Comparison of ENCODE assay signal across 16 cellular contexts in genomic region chr7:91569702-91570457, GRCh38.
DNase-seq lines count a peak whose midpoint lies in the region; ATAC-seq lines count a peak whose summit lies in the region.
"Had no signal": no experiment of that assay in that cellular context is flagged by ENCODE, and none has a peak within 500 bp of the region (broad histone marks: within the 10 kb centered on the region; RNA-seq: fewer than 3 reads in every experiment).

No MANE protein-coding gene starts in this region.

- ATAC-seq in esophagus mucosa (peak; percentile 67), HG03342 (IDR thresholded peaks at IDR 0.05; ENCODE audit: unreplicated experiment) (no peak)
- ATAC-seq: effector memory CD8-positive, alpha-beta T cell; left colon; pancreas had no signal

- H3K9ac ChIP-seq in GM23248 = no peak overlapping the region

- no peaks in the 10 kb centered on the region for H3K79me2 ChIP-seq in GM23248 (ENCODE audit: insufficient read depth)

- H3K9me2 ChIP-seq in GM23248 (ENCODE audit: insufficient read depth) = no peaks in the 10 kb centered on the region

- no peak overlapping the region for H3K4me2 ChIP-seq in GM23248 (ENCODE audit: unreplicated experiment)

- peaks cover 7% of the 10 kb centered on the region; the same call in 1 of the 2 replicates for H3K27me3 ChIP-seq in GM23248 (replicated peaks; ENCODE audit: insufficient read depth)
- H3K27me3 ChIP-seq: ascending aorta, pancreas had no signal

- DNase-seq in GM23248 (peak; percentile 39), NCI-H345 treated with DMSO at 0.1 percent for 48 hours (lab: John Stamatoyannopoulos, UW; ENCODE audit: unreplicated experiment) (peak; percentile 48), skeletal muscle cell (ENCODE audit: low read depth) (peak; percentile 64), D341Med (ENCODE audit: low spot score) (no peak), posterior vena cava (ENCODE audit: low spot score) (no peak)
- DNase-seq: activated naive CD4-positive, alpha-beta T cell treated with Interleukin-2 at 50 U/mL for 16 hours; activated T-cell treated with anti-CD3 and anti-CD28 coated beads for 4 hours; effector memory CD8-positive, alpha-beta T cell; left colon; NCI-H1694 treated with DMSO at 0.1 percent for 48 hours; pancreas; small intestine; stimulated activated CD4-positive, alpha-beta T cell treated with anti-CD3 and anti-CD28 coated beads, Interleukin-4, amount 100 ng/mL, for 24 hours had no signal

- H3K4me3 ChIP-seq in GM23248 (no peak overlapping the region), skeletal muscle cell (ENCODE audit: low read depth, low read length) (no peak overlapping the region)
- H3K4me3 ChIP-seq: ascending aorta, pancreas had no signal

- peaks cover 10% of the 10 kb centered on the region for H3K4me1 ChIP-seq in GM23248 (ENCODE audit: insufficient read depth)

- intact Hi-C loops in posterior vena cava (cut with DNase I) = no loop called here

- no peak overlapping the region for H2AFZ ChIP-seq in GM23248

- peaks cover 5% of the 10 kb centered on the region for H3F3A ChIP-seq in GM23248 (ENCODE audit: insufficient read depth)

- H4K20me1 ChIP-seq in GM23248 (ENCODE audit: insufficient read depth) = no peaks in the 10 kb centered on the region

- H3K27ac ChIP-seq in GM23248 = no peak overlapping the region
- H3K27ac ChIP-seq: ascending aorta, pancreas had no signal

- no peaks in the 10 kb centered on the region for H3K9me3 ChIP-seq in GM23248 (ENCODE audit: low read depth)
- H3K9me3 ChIP-seq: ascending aorta, pancreas had no signal

- in situ Hi-C loops in GM23248 (cut with MboI) = no loop called here

- WGBS in GM23248 (ENCODE audit: low coverage in 1 of 2, low lambda C conversion rate in 2 of 2, missing lambda C conversion rate in 2 of 2), 2 experiments = 56 to 70% methylated on average over 1 of the region's 1 CpG

- H3K36me3 ChIP-seq in GM23248 (ENCODE audit: low read depth) = no peaks in the 10 kb centered on the region
- H3K36me3 ChIP-seq: ascending aorta, pancreas had no signal

Comparison
In these comparisons a context has a peak if more than half of its experiments do, and no peak if none do; other contexts are left out.
1. DNase-seq: peak in GM23248 (single experiment), NCI-H345 treated with DMSO at 0.1 percent for 48 hours (single experiment) and skeletal muscle cell (single experiment); none in D341Med (single experiment) and posterior vena cava (single experiment).